ENCODE assay signal across 9 cellular contexts in the genomic region with DNA sequence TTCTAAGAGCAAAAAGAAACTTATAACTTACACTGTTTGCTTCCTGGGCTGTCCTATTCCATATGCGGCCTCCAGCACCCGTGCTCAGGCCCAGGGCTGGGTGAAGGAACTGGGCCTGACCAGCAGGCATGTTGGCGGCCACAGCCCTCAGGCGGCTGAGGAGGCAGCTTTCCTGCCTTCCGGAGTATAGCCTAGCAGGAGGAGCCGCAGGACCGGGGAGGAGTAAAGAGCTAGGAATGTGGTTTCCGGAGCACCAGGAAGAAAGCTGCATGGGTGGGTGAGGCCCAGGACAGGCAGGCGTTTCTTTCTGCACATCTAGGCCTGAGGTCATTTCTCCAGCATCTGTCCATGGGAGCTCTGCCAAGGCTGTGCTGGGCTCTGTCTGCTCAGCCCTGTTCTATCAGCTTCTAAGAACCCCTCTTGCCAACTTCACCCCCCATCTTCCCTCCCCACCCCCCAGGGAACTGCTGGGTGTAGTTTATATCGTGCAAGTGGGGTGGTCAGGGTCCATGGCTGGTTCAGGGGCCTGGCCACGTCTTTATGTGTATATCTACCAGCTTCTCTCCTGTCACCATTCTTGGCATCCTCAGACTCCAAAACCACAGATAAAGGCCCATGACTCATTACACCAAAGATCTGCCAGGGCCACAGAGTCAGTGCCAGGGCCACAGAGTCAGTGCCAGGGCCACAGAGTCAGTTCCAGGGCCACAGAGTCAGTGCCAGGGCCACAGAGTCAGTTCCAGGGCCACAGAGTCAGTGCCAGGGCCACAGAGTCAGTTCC. TPM values are rescaled to one million over a fixed set of nuclear protein-coding genes. Genes with fewer than 3 reads are reported as not detected.
DNase-seq lines count a peak whose midpoint lies in the region; ATAC-seq and TF ChIP-seq lines count a peak whose summit lies in the region.
"Had no signal": no experiment of that assay in that cellular context is flagged by ENCODE, and none has a peak within 500 bp of the region (broad histone marks: within the 10 kb centered on the region; RNA-seq: fewer than 3 reads in every experiment).

No MANE protein-coding gene starts in this region.

- H2AFZ ChIP-seq in hepatocyte, result peak overlapping the region; percentile 53

- peaks cover 12% of the 10 kb centered on the region for H3K4me1 ChIP-seq in hepatocyte (ENCODE audit: insufficient read depth)

- H3K9me2 ChIP-seq in hepatocyte (replicated peaks; ENCODE audit: insufficient read depth), result no peaks in the 10 kb centered on the region

- H4K20me1 ChIP-seq in hepatocyte (ENCODE audit: insufficient read depth, poor library complexity, severe bottlenecking), result no peaks in the 10 kb centered on the region

- no peak for TF ChIP-seq CTCF in hepatocyte (IDR thresholded peaks at IDR 0.05; ENCODE audit: poor library complexity)

- H3K4me3 ChIP-seq in hepatocyte, result no peak overlapping the region
- H3K4me3 ChIP-seq: cardiac muscle cell had no signal

- H3K27ac ChIP-seq in hepatocyte, result peak overlapping the region; percentile 79
- H3K27ac ChIP-seq: cardiac muscle cell had no signal

- H3K79me2 ChIP-seq in hepatocyte, result no peaks in the 10 kb centered on the region

- peak overlapping the region; percentile 53 for H3K4me2 ChIP-seq in hepatocyte

- WGBS in hepatocyte (ENCODE audit: low lambda C conversion rate, missing lambda C conversion rate), result 53% methylated on average over 11 of the region's 11 CpGs

- no peak for ATAC-seq in GM21447 (IDR thresholded peaks at IDR 0.05; ENCODE audit: unreplicated experiment)
- no peak for ATAC-seq in HG03196 (IDR thresholded peaks at IDR 0.05; ENCODE audit: unreplicated experiment)

- no peaks in the 10 kb centered on the region for H3K27me3 ChIP-seq in hepatocyte
- H3K27me3 ChIP-seq: cardiac muscle cell had no signal

- H3K36me3 ChIP-seq in hepatocyte (replicated peaks; ENCODE audit: insufficient read depth, low read depth), result no peaks in the 10 kb centered on the region
- H3K36me3 ChIP-seq: cardiac muscle cell had no signal

- DNase-seq in GOT3 (lab: John Stamatoyannopoulos, UW) (peak; percentile 46), astrocyte of the hippocampus (ENCODE audit: low read depth, low spot score) (peak; percentile 83), hepatocyte (ENCODE audit: low spot score) (peak; percentile 72), smooth muscle cell of the brain vasculature (ENCODE audit: low read depth, low spot score) (peak; percentile 68), Ammon's horn (ENCODE audit: low spot score) (no peak), cerebellar cortex (ENCODE audit: low spot score) (no peak)

- no peaks in the 10 kb centered on the region for H3K9me3 ChIP-seq in hepatocyte (ENCODE audit: low read depth)

RNA-seq across cellular contexts. Expression of gene KIF7, which starts 7.8 kb away (rescaled TPM):
- total RNA-seq in hepatocyte, result 3.0 and 5.3 TPM in 2 replicates
- 3.1 and 5.0 TPM in 2 replicates for polyA plus RNA-seq in hepatocyte

RNA-seq across cellular contexts. Expression of gene PLIN1, which starts 16.1 kb away (rescaled TPM):
- 3.5 and 6.3 TPM in 2 replicates for total RNA-seq in hepatocyte
- polyA plus RNA-seq in hepatocyte, result 2.6 and 6.8 TPM in 2 replicates

RNA-seq across cellular contexts. Expression of gene PEX11A, which starts 27.5 kb away (rescaled TPM):
- 10.7 and 12.7 TPM in 2 replicates for total RNA-seq in hepatocyte
- 7.6 and 10.0 TPM in 2 replicates for polyA plus RNA-seq in hepatocyte

RNA-seq across cellular contexts. Expression of gene WDR93, which starts 27.5 kb away (rescaled TPM):
- total RNA-seq in hepatocyte, result 0.13 TPM in 1 of 2 replicates, not detected in the other
- polyA plus RNA-seq in hepatocyte, result 0.57 TPM in 1 of 2 replicates, not detected in the other

Comparison
In these comparisons a context has a peak if more than half of its experiments do, and no peak if none do; other contexts are left out.
1. DNase-seq: peak in GOT3 (single experiment), astrocyte of the hippocampus (single experiment), hepatocyte (single experiment) and smooth muscle cell of the brain vasculature (single experiment); none in Ammon's horn (single experiment) and cerebellar cortex (single experiment).